In the genomic region with DNA sequence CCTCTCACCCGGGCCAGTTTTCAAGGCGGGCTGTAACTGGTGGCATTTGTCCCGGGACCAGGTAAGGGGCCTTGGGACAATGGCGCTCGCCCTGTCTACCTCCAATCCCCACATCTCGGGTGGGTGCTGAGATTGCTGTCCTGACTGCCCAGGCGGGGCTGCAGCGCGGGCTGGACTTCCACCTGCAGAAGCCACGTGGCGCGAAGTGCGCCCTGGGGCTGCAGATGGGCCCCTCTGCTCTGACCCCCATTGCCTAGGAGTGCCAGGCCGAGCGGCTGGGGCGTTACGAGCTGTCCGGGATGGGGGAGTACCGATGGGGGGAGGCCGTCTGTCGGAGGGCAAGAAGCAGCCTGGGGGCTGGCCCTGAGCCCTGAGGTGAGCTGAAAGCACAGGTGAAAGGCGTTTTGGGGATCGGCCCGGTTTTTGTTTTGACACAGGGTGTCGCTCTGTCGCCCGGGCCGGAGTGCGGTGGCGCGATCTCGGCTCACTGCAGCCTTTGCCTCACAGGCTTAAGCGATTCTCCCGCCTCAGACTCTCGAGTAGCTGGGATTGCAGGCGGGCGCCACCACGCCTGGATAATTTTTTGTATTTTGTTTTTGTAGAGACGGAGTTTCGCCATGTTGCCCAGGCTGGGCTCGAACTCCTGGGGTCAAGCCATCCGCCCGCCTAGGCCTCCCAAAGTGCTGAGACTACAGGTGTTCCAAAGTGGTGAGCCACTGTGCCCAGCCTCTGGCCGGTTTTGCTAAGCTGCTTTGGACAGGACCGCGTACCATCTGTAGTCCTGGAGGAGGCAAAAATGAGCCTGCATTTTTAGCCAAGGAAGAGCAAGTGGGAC, we compare ENCODE assay signal across 8 cellular contexts.
DNase-seq lines count a peak whose midpoint lies in the region; ATAC-seq and TF ChIP-seq lines count a peak whose summit lies in the region.

Gene SFXN2, plus strand, starts transcription at position 16 of the 835 bp plus-strand sequence. CDS start 12,001 bp downstream, outside the sequence.

- H3K4me3 ChIP-seq in AG09309 (ENCODE audit: control insufficient read depth, low read depth, low read length) (peak within 1 kb of the TSS; percentile 99), muscle layer of duodenum (ENCODE audit: low read depth in 1 of 2, low read length in 2 of 2) (peak within 1 kb of the TSS; percentile 83 to 96)

- no peak for DNase-seq in AG09309 (ENCODE audit: low read depth)
- peak; percentile 51 for DNase-seq in T-helper 2 cell treated with Interferon-gamma antibody and Interleukin-4, amounts not matched to agents 5 μg/mL and 100 μg/mL, for 36 hours (ENCODE audit: low spot score)
- peak; percentile 52 for DNase-seq in cerebellar cortex (ENCODE audit: low spot score)
- DNase-seq in stimulated activated naive CD8-positive, alpha-beta T cell treated with anti-CD3 and anti-CD28 coated beads, Interleukin-15, amount 100 ng/mL, for 72 hours: peak in 1 of 2 donors; percentile 66
- DNase-seq in NCI-H1105 (lab: John Stamatoyannopoulos, UW): no peak

- TF ChIP-seq CTCF in AG09309 (IDR thresholded peaks at IDR 0.05; ENCODE audit: control insufficient read depth, insufficient read depth, low read depth, low read length, missing control alignments): no peak

- peaks cover 8% of the 10 kb centered on the region for H3K36me3 Mint-ChIP-seq in T-helper 2 cell treated with Interferon-gamma antibody and Interleukin-4, amounts not matched to agents 5 μg/mL and 100 μg/mL, for 36 hours (ENCODE audit: low read depth)

- peaks cover 55% of the 10 kb centered on the region for H3K4me1 Mint-ChIP-seq in T-helper 2 cell treated with Interferon-gamma antibody and Interleukin-4, amounts not matched to agents 5 μg/mL and 100 μg/mL, for 36 hours (ENCODE audit: low read depth)
- peaks cover 78% of the 10 kb centered on the region for H3K4me1 Mint-ChIP-seq in stimulated activated naive CD8-positive, alpha-beta T cell treated with anti-CD3 and anti-CD28 coated beads, Interleukin-15, amount 100 ng/mL, for 72 hours

- peaks cover 0 to 25% of the 10 kb centered on the region in 2 donors for H3K4me1 ChIP-seq in muscle layer of duodenum (ENCODE audit: control insufficient read depth in 1 of 2, insufficient read depth in 2 of 2, low read length in 2 of 2)

- no peaks in the 10 kb centered on the region for H3K27me3 Mint-ChIP-seq in T-helper 2 cell treated with Interferon-gamma antibody and Interleukin-4, amounts not matched to agents 5 μg/mL and 100 μg/mL, for 36 hours (ENCODE audit: low read depth)
- no peaks in the 10 kb centered on the region for H3K27me3 Mint-ChIP-seq in stimulated activated naive CD8-positive, alpha-beta T cell treated with anti-CD3 and anti-CD28 coated beads, Interleukin-15, amount 100 ng/mL, for 72 hours

- peak within 1 kb of the TSS; percentile 88 for H3K4me3 Mint-ChIP-seq in T-helper 2 cell treated with Interferon-gamma antibody and Interleukin-4, amounts not matched to agents 5 μg/mL and 100 μg/mL, for 36 hours
- peak within 1 kb of the TSS; percentile 87 to 91 for H3K4me3 Mint-ChIP-seq in stimulated activated naive CD8-positive, alpha-beta T cell treated with anti-CD3 and anti-CD28 coated beads, Interleukin-15, amount 100 ng/mL, for 72 hours

- no peaks in the 10 kb centered on the region for H3K9me3 Mint-ChIP-seq in T-helper 2 cell treated with Interferon-gamma antibody and Interleukin-4, amounts not matched to agents 5 μg/mL and 100 μg/mL, for 36 hours
- no peaks in the 10 kb centered on the region for H3K9me3 Mint-ChIP-seq in stimulated activated naive CD8-positive, alpha-beta T cell treated with anti-CD3 and anti-CD28 coated beads, Interleukin-15, amount 100 ng/mL, for 72 hours

- no peaks in the 10 kb centered on the region for H3K36me3 ChIP-seq in muscle layer of duodenum (ENCODE audit: control insufficient read depth in 1 of 2, insufficient read depth in 2 of 2, low read length in 2 of 2)

- no peaks in the 10 kb centered on the region for H3K27me3 ChIP-seq in muscle layer of duodenum (ENCODE audit: low read depth, low read length)

- H3K9me3 ChIP-seq in muscle layer of duodenum (ENCODE audit: control insufficient read depth in 1 of 2, low read length in 2 of 2): no peaks in the 10 kb centered on the region

- peak within 1 kb of the TSS; percentile 53 for H3K27ac ChIP-seq in muscle layer of duodenum (ENCODE audit: low read length)

- ATAC-seq in GM18867 (IDR thresholded peaks at IDR 0.05; ENCODE audit: unreplicated experiment) (peak; percentile 21), HG03280 (IDR thresholded peaks at IDR 0.05; ENCODE audit: unreplicated experiment) (peak; percentile 23)
- ATAC-seq in stimulated activated naive CD8-positive, alpha-beta T cell treated with anti-CD3 and anti-CD28 coated beads, Interleukin-15, amount 100 ng/mL, for 72 hours: peak; percentile 53

- peak within 1 kb of the TSS; percentile 84 for H3K27ac Mint-ChIP-seq in T-helper 2 cell treated with Interferon-gamma antibody and Interleukin-4, amounts not matched to agents 5 μg/mL and 100 μg/mL, for 36 hours
- peak within 1 kb of the TSS; percentile 95 to 98 for H3K27ac Mint-ChIP-seq in stimulated activated naive CD8-positive, alpha-beta T cell treated with anti-CD3 and anti-CD28 coated beads, Interleukin-15, amount 100 ng/mL, for 72 hours

Comparison
In these comparisons a context has a peak if more than half of its experiments do, and no peak if none do; other contexts are left out.
1. DNase-seq: peak in T-helper 2 cell treated with Interferon-gamma antibody and Interleukin-4, amounts not matched to agents 5 μg/mL and 100 μg/mL, for 36 hours (single experiment) and cerebellar cortex (single experiment); none in AG09309 (single experiment) and NCI-H1105 (single experiment).
2. Peak in every context shown above with its lines, with median percentiles within 50 percentile points of each other: ATAC-seq.